10 cellular contexts compared by ENCODE assay signal in the genomic region with DNA sequence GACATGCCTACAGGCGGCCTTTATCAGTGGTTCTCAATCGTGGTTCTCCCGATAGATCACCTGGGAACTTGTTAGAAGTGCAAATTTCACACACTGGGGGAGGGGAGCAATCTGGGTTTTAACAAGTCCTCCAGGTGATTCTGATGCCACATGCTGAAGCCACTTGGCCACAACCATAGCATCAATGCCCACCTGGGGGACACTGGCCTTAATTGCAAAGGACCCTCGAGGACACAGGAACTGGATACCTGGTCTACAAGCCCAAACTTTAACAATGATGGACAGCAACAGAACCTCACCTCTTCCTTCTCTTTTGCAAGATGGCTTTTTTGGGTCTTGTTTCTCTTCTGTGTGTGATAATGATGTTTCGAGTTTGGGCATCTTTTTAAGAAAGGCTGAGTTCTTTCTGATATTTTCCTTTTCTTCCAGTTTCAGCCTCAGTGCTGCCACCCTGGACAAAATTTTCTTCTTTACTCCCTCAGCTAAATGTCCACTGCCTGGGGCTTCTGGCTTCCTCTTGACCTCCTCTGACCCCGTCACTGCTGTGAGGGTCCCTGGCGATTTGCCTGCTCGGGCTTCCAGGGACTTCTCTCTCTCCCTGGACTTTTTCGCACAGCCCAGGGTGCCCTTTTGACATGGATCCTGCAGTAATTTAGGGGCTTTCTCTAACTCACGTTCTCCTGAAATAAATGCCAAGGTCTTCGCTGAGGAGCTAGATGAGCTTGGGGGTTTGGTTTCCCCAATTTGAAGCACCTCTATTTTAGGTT.
DNase-seq lines count a peak whose midpoint lies in the region; ATAC-seq and TF ChIP-seq lines count a peak whose summit lies in the region.
"Had no signal": no experiment of that assay in that cellular context is flagged by ENCODE, and none has a peak within 500 bp of the region (broad histone marks: within the 10 kb centered on the region; RNA-seq: fewer than 3 reads in every experiment).

No MANE protein-coding gene starts in this region.

- H3K27me3 ChIP-seq in cardiac muscle cell = no peaks in the 10 kb centered on the region
- H3K27me3 ChIP-seq in heart right ventricle = no peaks in the 10 kb centered on the region
- H3K27me3 ChIP-seq: testis had no signal

- H3K36me3 ChIP-seq in cardiac muscle cell = peaks cover 8% of the 10 kb centered on the region
- H3K36me3 ChIP-seq in heart right ventricle = peaks cover 0 to 5% (median 0%) of the 10 kb centered on the region in 9 donors

- ATAC-seq in heart right ventricle = no peak
- peak; percentile 1 for ATAC-seq in HG02571 (IDR thresholded peaks at IDR 0.05; ENCODE audit: unreplicated experiment)
- ATAC-seq in HG03558 (IDR thresholded peaks at IDR 0.05; ENCODE audit: extremely low read depth, unreplicated experiment) = peak; percentile 4
- peak; percentile 41 for ATAC-seq in stimulated activated naive CD8-positive, alpha-beta T cell treated with anti-CD3 and anti-CD28 coated beads, Interleukin-15, amount 100 ng/mL, for 72 hours
- no peak for ATAC-seq in omental fat pad (ENCODE audit: low FRiP score)

- TF ChIP-seq CTCF in cardiac muscle cell (IDR thresholded peaks at IDR 0.05; ENCODE audit: low read depth, low read length) (no peak), heart right ventricle (IDR thresholded peaks at IDR 0.05) (no peak), omental fat pad (IDR thresholded peaks at IDR 0.05) (no peak)

- H3K27ac ChIP-seq in cardiac muscle cell (peak overlapping the region; percentile 95), heart right ventricle (peak overlapping the region in 2 of 10 donors; percentile 14 to 34)
- H3K27ac ChIP-seq: testis had no signal

- peaks cover 18% of the 10 kb centered on the region for H3K27me3 Mint-ChIP-seq in stimulated activated naive CD8-positive, alpha-beta T cell treated with anti-CD3 and anti-CD28 coated beads, Interleukin-15, amount 100 ng/mL, for 72 hours

- H3K27ac Mint-ChIP-seq in stimulated activated naive CD8-positive, alpha-beta T cell treated with anti-CD3 and anti-CD28 coated beads, Interleukin-15, amount 100 ng/mL, for 72 hours = peak overlapping the region; percentile 92 to 93

- DNase-seq in cardiac muscle cell (ENCODE audit: low read depth in 1 of 2, low spot score in 1 of 2) (peak in 1 of 2 donors; percentile 55), heart right ventricle (no peak), omental fat pad (ENCODE audit: low spot score) (no peak)
- no peak for DNase-seq in stimulated activated naive CD8-positive, alpha-beta T cell treated with anti-CD3 and anti-CD28 coated beads, Interleukin-15, amount 100 ng/mL, for 72 hours
- no peak for DNase-seq in stimulated activated naive CD4-positive, alpha-beta T cell treated with Interleukin-2 at 50 U/mL for 16 hours (lab: John Stamatoyannopoulos, UW)
- DNase-seq in activated CD4-positive, alpha-beta T cell treated with anti-CD3 and anti-CD28 coated beads, Interleukin-2, amount 50 U/mL, for 4 hours = no peak
- DNase-seq: KG1, testis had no signal

- no peaks in the 10 kb centered on the region for H3K9me3 ChIP-seq in cardiac muscle cell (ENCODE audit: low read depth)
- H3K9me3 ChIP-seq in heart right ventricle = no peaks in the 10 kb centered on the region
- H3K9me3 ChIP-seq: testis had no signal

- peak overlapping the region; percentile 15 to 69 for H3K4me3 Mint-ChIP-seq in stimulated activated naive CD8-positive, alpha-beta T cell treated with anti-CD3 and anti-CD28 coated beads, Interleukin-15, amount 100 ng/mL, for 72 hours

- 81% methylated on average over 11 of the region's 11 CpGs for WGBS in heart right ventricle, 2 donors

- H3K9me3 Mint-ChIP-seq in stimulated activated naive CD8-positive, alpha-beta T cell treated with anti-CD3 and anti-CD28 coated beads, Interleukin-15, amount 100 ng/mL, for 72 hours = no peaks in the 10 kb centered on the region

- no peak overlapping the region for H3K4me3 ChIP-seq in cardiac muscle cell
- no peak overlapping the region for H3K4me3 ChIP-seq in heart right ventricle
- H3K4me3 ChIP-seq: testis had no signal

- intact Hi-C loops in heart right ventricle (cut with DNase I) = loop anchor here in 6 of 10 donors (5.0 to 10.0 kb wide), 4 partner anchors 93 to 228 kb away; partner anchors contain the start of genes MALT1 (in 3 of the 6) and ALPK2 (in 1 of the 6)

- H3K4me1 Mint-ChIP-seq in stimulated activated naive CD8-positive, alpha-beta T cell treated with anti-CD3 and anti-CD28 coated beads, Interleukin-15, amount 100 ng/mL, for 72 hours = peaks cover 58% of the 10 kb centered on the region

- peaks cover 59% of the 10 kb centered on the region for H3K4me1 ChIP-seq in cardiac muscle cell (ENCODE audit: low read depth)
- peaks cover 0 to 41% (median 9%) of the 10 kb centered on the region in 9 donors for H3K4me1 ChIP-seq in heart right ventricle
- H3K4me1 ChIP-seq: testis had no signal

Comparison
In these comparisons a context has a peak if more than half of its experiments do, and no peak if none do; other contexts are left out.
1. ATAC-seq: peak in HG02571 (single experiment), HG03558 (single experiment) and stimulated activated naive CD8-positive, alpha-beta T cell treated with anti-CD3 and anti-CD28 coated beads, Interleukin-15, amount 100 ng/mL, for 72 hours (single experiment); none in heart right ventricle (0 of 8) and omental fat pad (single experiment).